ENCODE assay signal across 10 cellular contexts in genomic region chr2:179860255-179861026, GRCh38. TPM values are rescaled to one million over a fixed set of nuclear protein-coding genes. Genes with fewer than 3 reads are reported as not detected.
DNase-seq lines count a peak whose midpoint lies in the region; FAIRE-seq and TF ChIP-seq lines count a peak whose summit lies in the region.
"Had no signal": no experiment of that assay in that cellular context is flagged by ENCODE, and none has a peak within 500 bp of the region (broad histone marks: within the 10 kb centered on the region; RNA-seq: fewer than 3 reads in every experiment).

No MANE protein-coding gene starts in this region.

- H3K9me3 ChIP-seq in SK-N-MC (ENCODE audit: low read depth, low read length) (no peaks in the 10 kb centered on the region), iPS DF 6.9 (ENCODE audit: control insufficient read depth, insufficient read depth, low read length) (no peaks in the 10 kb centered on the region), spleen (no peaks in the 10 kb centered on the region)
- H3K9me3 ChIP-seq: neutrophil had no signal

- H3K4me3 ChIP-seq in SK-N-MC (peak overlapping the region; percentile 74), iPS DF 6.9 (ENCODE audit: low read length) (peak overlapping the region; percentile 65; the same call in 1 of the 2 replicates), spleen (peak overlapping the region; percentile 29 to 68 (median 40))

- H3K4me1 ChIP-seq in iPS DF 6.9 (ENCODE audit: control insufficient read depth, insufficient read depth, low read length) (no peaks in the 10 kb centered on the region), spleen (peaks cover 0 to 26% (median 16%) of the 10 kb centered on the region in 6 donors)

- intact Hi-C loops in spleen (cut with DNase I; ENCODE audit: low total_unique reads), result no loop called here

- TF ChIP-seq POLR2A in spleen (IDR thresholded peaks at IDR 0.05) (no peak), GM12891 (IDR thresholded peaks at IDR 0.05; ENCODE audit: low read depth, low read length) (no peak)

- no peak overlapping the region for H3K27ac ChIP-seq in SK-N-MC
- no peak overlapping the region for H3K27ac ChIP-seq in iPS DF 6.9 (ENCODE audit: low read length)
- no peak overlapping the region for H3K27ac ChIP-seq in spleen
- H3K27ac ChIP-seq: neutrophil had no signal

- no peaks in the 10 kb centered on the region for H3K36me3 ChIP-seq in SK-N-MC (ENCODE audit: insufficient read depth, low read length)
- H3K36me3 ChIP-seq in iPS DF 6.9 (ENCODE audit: control insufficient read depth, insufficient read depth, low read length), result no peaks in the 10 kb centered on the region
- H3K36me3 ChIP-seq in spleen, result no peaks in the 10 kb centered on the region
- H3K36me3 ChIP-seq: neutrophil had no signal

- no peak for FAIRE-seq in GM12891 (lab: Jason Lieb, UNC)
- FAIRE-seq: A204.1 had no signal

- WGBS in iPS DF 6.9 (ENCODE audit: insufficient coverage, insufficient read length), result no CpG with 5 or more reads among the region's 34 CpGs
- WGBS in spleen, 5 donors, result 5 to 6% (median 6%) methylated on average over 23 to 34 of the region's 34 CpGs

- no peak overlapping the region for H3K9ac ChIP-seq in SK-N-MC (ENCODE audit: insufficient read length)

- DNase-seq in DMS53 (lab: John Stamatoyannopoulos, UW), result peak; percentile 60
- no peak for DNase-seq in DMS53 treated with DMSO at 0.1 percent for 48 hours (lab: John Stamatoyannopoulos, UW; ENCODE audit: unreplicated experiment)
- DNase-seq in SK-N-MC (ENCODE audit: low read depth, low spot score), result no peak
- peak; percentile 11 for DNase-seq in iPS DF 6.9 (ENCODE audit: low read depth, low spot score)
- DNase-seq in spleen, result no peak
- DNase-seq in pons (ENCODE audit: low spot score), result no peak
- DNase-seq in GM12891 (ENCODE audit: insufficient read length, low spot score), result no peak
- no peak for DNase-seq in ureter (ENCODE audit: low spot score)

- TF ChIP-seq CTCF in spleen (IDR thresholded peaks at IDR 0.05 in 8 of 11, conservative IDR thresholded peaks at IDR 0.05 in 3 of 11), result no peak

- H3K27me3 ChIP-seq in iPS DF 6.9 (ENCODE audit: control insufficient read depth, insufficient read depth, low read length) (peaks cover 7% of the 10 kb centered on the region), spleen (replicated peaks in 1 of 7) (peaks cover 0 to 63% (median 22%) of the 10 kb centered on the region in 7 donors)

TF ChIP-seq in GM12891, 5 proteins besides CTCF, POLR2A, EP300 and RAD21:
- TF ChIP-seq TAF1 (IDR thresholded peaks at IDR 0.05; ENCODE audit: low read depth, low read length), result no peak
- TF ChIP-seq PAX5 (IDR thresholded peaks at IDR 0.05; ENCODE audit: insufficient read depth, low read length, severe bottlenecking), result no peak
- TF ChIP-seq SPI1 (IDR thresholded peaks at IDR 0.05; ENCODE audit: low read depth, low read length), result no peak
TF ChIP-seq in GM12891: peak in this region for 0.

RNA-seq across cellular contexts. Expression of gene ZNF385B, which starts 1.0 kb away (rescaled TPM):
- total RNA-seq in spleen, result 1 to 10 TPM in 2 of 7 donors, under 1 TPM in 2, not detected in 3; 0.37 to 4.3 (median 0.89) TPM
- under 1 TPM; 0.03 to 0.17 (median 0.07) TPM for polyA plus RNA-seq in spleen
- polyA plus RNA-seq in GM12891 (2012; ENCODE audit: low read depth, missing spikeins), result not detected
- 0.83 TPM for total RNA-seq in ureter

Comparison
In these comparisons a context has a peak if more than half of its experiments do, and no peak if none do; other contexts are left out.
1. DNase-seq: peak in DMS53 (single experiment) and iPS DF 6.9 (single experiment); none in DMS53 treated with DMSO at 0.1 percent for 48 hours (single experiment), SK-N-MC (single experiment), spleen (single experiment), pons (single experiment), GM12891 (single experiment) and ureter (single experiment).
2. Peak in every context shown above with its lines, with median percentiles within 50 percentile points of each other: H3K4me3 ChIP-seq.